Comparison of ENCODE assay signal across 8 cellular contexts in the genomic region with DNA sequence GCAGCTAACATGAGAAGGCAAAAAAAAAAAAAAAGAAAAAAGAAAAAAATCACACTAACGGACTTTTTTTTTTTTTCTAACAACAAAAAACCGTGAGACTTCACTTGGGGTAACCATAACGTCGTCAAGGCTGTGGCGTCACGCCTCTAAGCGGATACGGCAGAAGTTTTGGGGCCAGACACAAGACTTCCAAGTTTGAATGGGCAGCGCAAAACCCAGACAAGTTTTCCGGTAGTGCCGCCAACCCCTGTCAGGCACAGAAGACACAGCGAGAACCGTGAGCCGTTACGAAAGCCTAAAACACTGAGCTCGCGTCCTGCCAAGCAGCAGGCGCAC. TPM values are rescaled to one million over a fixed set of nuclear protein-coding genes. Genes with fewer than 3 reads are reported as not detected.
DNase-seq lines count a peak whose midpoint lies in the region; ATAC-seq and TF ChIP-seq lines count a peak whose summit lies in the region.

No MANE protein-coding gene starts in this region.

- peaks cover 12 to 28% of the 10 kb centered on the region in 2 donors for H3K4me1 ChIP-seq in muscle layer of duodenum (ENCODE audit: control insufficient read depth in 1 of 2, insufficient read depth in 2 of 2, low read length in 2 of 2)

- TF ChIP-seq CTCF in Calu3 (IDR thresholded peaks at IDR 0.05; ENCODE audit: unreplicated experiment) (no peak), choroid plexus epithelial cell (conservative IDR thresholded peaks at IDR 0.05; ENCODE audit: low read depth, low read length) (no peak)

- DNase-seq in Calu3 (no peak), MG63 (no peak), choroid plexus epithelial cell (ENCODE audit: low read depth) (no peak), NCI-H1105 (lab: John Stamatoyannopoulos, UW) (no peak), NCI-H345 (lab: John Stamatoyannopoulos, UW) (no peak)
- no peak for DNase-seq in activated CD4-positive, alpha-beta T cell treated with anti-CD3 and anti-CD28 coated beads for 1 hour

- H3K9me3 ChIP-seq in MG63 (no peaks in the 10 kb centered on the region), muscle layer of duodenum (ENCODE audit: control insufficient read depth in 1 of 2, low read length in 2 of 2) (no peaks in the 10 kb centered on the region)

- no peaks in the 10 kb centered on the region for H3K9me3 Mint-ChIP-seq in Calu3 (ENCODE audit: low read depth, unreplicated experiment)

- peak overlapping the region; percentile 95 for H3K27ac ChIP-seq in muscle layer of duodenum (ENCODE audit: low read length)

- H3K4me1 Mint-ChIP-seq in Calu3 (ENCODE audit: low read depth, unreplicated experiment): no peaks in the 10 kb centered on the region

- CTCF ChIA-PET in Calu3 (lab: Charles Lee): interaction anchor here (0.6 to 0.8 kb wide), 3 partner anchors 8 to 528 kb away, joined by 3 to 4 read pairs (median 3); no protein-coding TSS in a partner anchor

- H3K27ac Mint-ChIP-seq in Calu3 (ENCODE audit: unreplicated experiment): peak overlapping the region; percentile 94

- intact Hi-C loops in Calu3 (cut with micrococcal nuclease; ENCODE audit: unreplicated experiment): no loop called here

- no TSS peak for BruUV-seq in Calu3 (replicated peaks; lab: Mats Ljungman, UMichigan)

- H3K36me3 ChIP-seq in MG63 (peaks cover 17% of the 10 kb centered on the region), muscle layer of duodenum (ENCODE audit: control insufficient read depth in 1 of 2, insufficient read depth in 2 of 2, low read length in 2 of 2) (peaks cover 7% of the 10 kb centered on the region in 2 donors)

- peak; percentile 36 for ATAC-seq in GM21825 (IDR thresholded peaks at IDR 0.05; ENCODE audit: unreplicated experiment)

- H3K27me3 Mint-ChIP-seq in Calu3 (ENCODE audit: unreplicated experiment): no peaks in the 10 kb centered on the region

- peaks cover 27% of the 10 kb centered on the region for H3K36me3 Mint-ChIP-seq in Calu3 (ENCODE audit: insufficient read depth, unreplicated experiment)

- H3K4me3 ChIP-seq in MG63 (peak overlapping the region; percentile 70), choroid plexus epithelial cell (ENCODE audit: low read depth, low read length) (peak overlapping the region; percentile 92), muscle layer of duodenum (ENCODE audit: low read depth in 1 of 2, low read length in 2 of 2) (peak overlapping the region; percentile 90 to 97)

- peaks cover 10% of the 10 kb centered on the region for H3K27me3 ChIP-seq in MG63
- no peaks in the 10 kb centered on the region for H3K27me3 ChIP-seq in muscle layer of duodenum (ENCODE audit: low read depth, low read length)

- H3K4me3 Mint-ChIP-seq in Calu3 (ENCODE audit: low read depth, unreplicated experiment): peak overlapping the region; percentile 95

RNA-seq across cellular contexts. Expression of a gene that starts 0.6 kb away (rescaled TPM):
- 37.4 and 47.8 TPM in 2 replicates for total RNA-seq in Calu3 (2022)
- 16.6 and 22.5 TPM in 2 replicates for total RNA-seq in MG63 (2014; rRNA removed; shearing (Covaris generic); ENCODE audit: low replicate concordance)
